1 cellular context compared by ENCODE assay signal in the genomic region with DNA sequence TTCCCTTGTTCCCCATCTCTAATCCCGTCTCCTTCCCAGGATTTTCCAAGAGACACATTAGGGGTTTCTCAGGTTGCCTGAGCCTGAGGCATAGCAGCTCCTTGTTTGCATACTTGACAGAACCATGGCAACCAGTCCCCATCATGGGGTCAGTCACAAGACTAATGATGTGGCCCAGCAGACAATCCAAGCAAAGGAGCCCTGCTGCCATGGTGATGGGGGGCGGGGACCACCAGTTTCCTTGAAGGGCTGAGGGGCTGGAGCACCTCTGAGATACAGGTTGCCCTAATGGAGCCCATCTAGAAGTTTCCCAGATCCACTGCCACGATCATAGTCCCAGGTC.
TF ChIP-seq lines count a peak whose summit lies in the region.

No MANE protein-coding gene starts in this region.

TF ChIP-seq in WTC11, 78 proteins besides CTCF, POLR2A, EP300 and RAD21 (continued from another document):
- TF ChIP-seq, protein P1, sequence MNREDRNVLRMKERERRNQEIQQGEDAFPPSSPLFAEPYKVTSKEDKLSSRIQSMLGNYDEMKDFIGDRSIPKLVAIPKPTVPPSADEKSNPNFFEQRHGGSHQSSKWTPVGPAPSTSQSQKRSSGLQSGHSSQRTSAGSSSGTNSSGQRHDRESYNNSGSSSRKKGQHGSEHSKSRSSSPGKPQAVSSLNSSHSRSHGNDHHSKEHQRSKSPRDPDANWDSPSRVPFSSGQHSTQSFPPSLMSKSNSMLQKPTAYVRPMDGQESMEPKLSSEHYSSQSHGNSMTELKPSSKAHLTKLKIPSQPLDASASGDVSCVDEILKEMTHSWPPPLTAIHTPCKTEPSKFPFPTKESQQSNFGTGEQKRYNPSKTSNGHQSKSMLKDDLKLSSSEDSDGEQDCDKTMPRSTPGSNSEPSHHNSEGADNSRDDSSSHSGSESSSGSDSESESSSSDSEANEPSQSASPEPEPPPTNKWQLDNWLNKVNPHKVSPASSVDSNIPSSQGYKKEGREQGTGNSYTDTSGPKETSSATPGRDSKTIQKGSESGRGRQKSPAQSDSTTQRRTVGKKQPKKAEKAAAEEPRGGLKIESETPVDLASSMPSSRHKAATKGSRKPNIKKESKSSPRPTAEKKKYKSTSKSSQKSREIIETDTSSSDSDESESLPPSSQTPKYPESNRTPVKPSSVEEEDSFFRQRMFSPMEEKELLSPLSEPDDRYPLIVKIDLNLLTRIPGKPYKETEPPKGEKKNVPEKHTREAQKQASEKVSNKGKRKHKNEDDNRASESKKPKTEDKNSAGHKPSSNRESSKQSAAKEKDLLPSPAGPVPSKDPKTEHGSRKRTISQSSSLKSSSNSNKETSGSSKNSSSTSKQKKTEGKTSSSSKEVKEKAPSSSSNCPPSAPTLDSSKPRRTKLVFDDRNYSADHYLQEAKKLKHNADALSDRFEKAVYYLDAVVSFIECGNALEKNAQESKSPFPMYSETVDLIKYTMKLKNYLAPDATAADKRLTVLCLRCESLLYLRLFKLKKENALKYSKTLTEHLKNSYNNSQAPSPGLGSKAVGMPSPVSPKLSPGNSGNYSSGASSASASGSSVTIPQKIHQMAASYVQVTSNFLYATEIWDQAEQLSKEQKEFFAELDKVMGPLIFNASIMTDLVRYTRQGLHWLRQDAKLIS (CRISPR knock-in tag; IDR thresholded peaks at IDR 0.05; ENCODE audit: borderline replicate concordance), result no peak
- no peak for TF ChIP-seq KAT7 (CRISPR knock-in tag; IDR thresholded peaks at IDR 0.05; ENCODE audit: borderline replicate concordance)
- TF ChIP-seq ATF1 (CRISPR knock-in tag; IDR thresholded peaks at IDR 0.05), result no peak
- TF ChIP-seq PRRX2 (CRISPR knock-in tag; IDR thresholded peaks at IDR 0.05), result no peak
- no peak for TF ChIP-seq TEAD4 (CRISPR knock-in tag; IDR thresholded peaks at IDR 0.05)
- no peak for TF ChIP-seq ATF3 (CRISPR knock-in tag; conservative IDR thresholded peaks at IDR 0.05)
- TF ChIP-seq, protein P2, sequence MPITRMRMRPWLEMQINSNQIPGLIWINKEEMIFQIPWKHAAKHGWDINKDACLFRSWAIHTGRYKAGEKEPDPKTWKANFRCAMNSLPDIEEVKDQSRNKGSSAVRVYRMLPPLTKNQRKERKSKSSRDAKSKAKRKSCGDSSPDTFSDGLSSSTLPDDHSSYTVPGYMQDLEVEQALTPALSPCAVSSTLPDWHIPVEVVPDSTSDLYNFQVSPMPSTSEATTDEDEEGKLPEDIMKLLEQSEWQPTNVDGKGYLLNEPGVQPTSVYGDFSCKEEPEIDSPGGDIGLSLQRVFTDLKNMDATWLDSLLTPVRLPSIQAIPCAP (CRISPR knock-in tag; IDR thresholded peaks at IDR 0.05), result no peak
- TF ChIP-seq SOX15 (CRISPR knock-in tag; IDR thresholded peaks at IDR 0.05), result no peak
- TF ChIP-seq, protein P3, sequence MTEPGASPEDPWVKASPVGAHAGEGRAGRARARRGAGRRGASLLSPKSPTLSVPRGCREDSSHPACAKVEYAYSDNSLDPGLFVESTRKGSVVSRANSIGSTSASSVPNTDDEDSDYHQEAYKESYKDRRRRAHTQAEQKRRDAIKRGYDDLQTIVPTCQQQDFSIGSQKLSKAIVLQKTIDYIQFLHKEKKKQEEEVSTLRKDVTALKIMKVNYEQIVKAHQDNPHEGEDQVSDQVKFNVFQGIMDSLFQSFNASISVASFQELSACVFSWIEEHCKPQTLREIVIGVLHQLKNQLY (CRISPR knock-in tag; IDR thresholded peaks at IDR 0.05), result no peak
- no peak for TF ChIP-seq ZNF423 (CRISPR knock-in tag; IDR thresholded peaks at IDR 0.05)
- TF ChIP-seq, protein P4, sequence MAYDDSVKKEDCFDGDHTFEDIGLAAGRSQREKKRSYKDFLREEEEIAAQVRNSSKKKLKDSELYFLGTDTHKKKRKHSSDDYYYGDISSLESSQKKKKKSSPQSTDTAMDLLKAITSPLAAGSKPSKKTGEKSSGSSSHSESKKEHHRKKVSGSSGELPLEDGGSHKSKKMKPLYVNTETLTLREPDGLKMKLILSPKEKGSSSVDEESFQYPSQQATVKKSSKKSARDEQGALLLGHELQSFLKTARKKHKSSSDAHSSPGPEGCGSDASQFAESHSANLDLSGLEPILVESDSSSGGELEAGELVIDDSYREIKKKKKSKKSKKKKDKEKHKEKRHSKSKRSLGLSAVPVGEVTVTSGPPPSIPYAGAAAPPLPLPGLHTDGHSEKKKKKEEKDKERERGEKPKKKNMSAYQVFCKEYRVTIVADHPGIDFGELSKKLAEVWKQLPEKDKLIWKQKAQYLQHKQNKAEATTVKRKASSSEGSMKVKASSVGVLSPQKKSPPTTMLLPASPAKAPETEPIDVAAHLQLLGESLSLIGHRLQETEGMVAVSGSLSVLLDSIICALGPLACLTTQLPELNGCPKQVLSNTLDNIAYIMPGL (CRISPR knock-in tag; IDR thresholded peaks at IDR 0.05), result no peak
- no peak for TF ChIP-seq TP53 (CRISPR knock-in tag; IDR thresholded peaks at IDR 0.05)
- no peak for TF ChIP-seq FOXP1 (CRISPR knock-in tag; IDR thresholded peaks at IDR 0.05; ENCODE audit: borderline replicate concordance)
- TF ChIP-seq, protein P5, sequence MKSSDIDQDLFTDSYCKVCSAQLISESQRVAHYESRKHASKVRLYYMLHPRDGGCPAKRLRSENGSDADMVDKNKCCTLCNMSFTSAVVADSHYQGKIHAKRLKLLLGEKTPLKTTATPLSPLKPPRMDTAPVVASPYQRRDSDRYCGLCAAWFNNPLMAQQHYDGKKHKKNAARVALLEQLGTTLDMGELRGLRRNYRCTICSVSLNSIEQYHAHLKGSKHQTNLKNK (CRISPR knock-in tag; IDR thresholded peaks at IDR 0.05), result no peak
